In the genomic region with DNA sequence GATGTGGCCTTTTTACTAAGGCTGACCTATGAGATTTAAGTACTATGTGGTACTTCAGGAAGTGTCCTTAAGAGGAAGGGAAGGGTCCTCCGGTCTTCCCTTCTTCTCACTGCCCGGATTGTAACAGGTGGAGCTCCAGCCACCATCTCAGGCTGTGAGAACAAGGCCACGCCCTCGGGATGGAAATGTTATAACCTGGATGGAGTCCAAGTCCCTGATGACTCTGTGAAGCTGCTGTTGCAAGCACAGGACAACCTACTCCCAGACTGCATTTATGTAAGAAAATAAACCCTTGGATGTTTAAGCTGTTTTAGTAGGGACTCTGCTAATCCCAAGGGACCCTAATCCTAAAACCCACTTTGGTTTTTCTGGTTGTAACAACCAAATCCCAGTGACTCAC, we compare ENCODE assay signal across 9 cellular contexts.
DNase-seq lines count a peak whose midpoint lies in the region; ATAC-seq and TF ChIP-seq lines count a peak whose summit lies in the region.
"Had no signal": no experiment of that assay in that cellular context is flagged by ENCODE, and none has a peak within 500 bp of the region (broad histone marks: within the 10 kb centered on the region; RNA-seq: fewer than 3 reads in every experiment).

No MANE protein-coding gene starts in this region.

- peaks cover 24% of the 10 kb centered on the region for H3K4me1 Mint-ChIP-seq in mesothelial cell of epicardium

- peak; percentile 69 for DNase-seq in AG10803 (ENCODE audit: low read depth)
- peak; percentile 87 for DNase-seq in HS-27A (ENCODE audit: low read depth)
- DNase-seq in NCI-H82 (lab: John Stamatoyannopoulos, UW), result peak; percentile 94
- peak; percentile 18 for DNase-seq in fibroblast of pulmonary artery (ENCODE audit: low read depth)
- DNase-seq in activated CD4-positive, alpha-beta T cell treated with anti-CD3 and anti-CD28 coated beads, Interleukin-2, amount 50 U/mL, for 4 hours, result no peak
- DNase-seq in mesothelial cell of epicardium (ENCODE audit: low spot score in 2 of 2, unreplicated experiment in 2 of 2), result no peak
- DNase-seq: effector CD4-positive, alpha-beta T cell had no signal

- ATAC-seq in SK-N-SH treated with all-trans-retinoic acid at 6 μM for 48 hours, result no peak
- no peak for ATAC-seq in HG02870 (IDR thresholded peaks at IDR 0.05; ENCODE audit: unreplicated experiment)

- no peaks in the 10 kb centered on the region for H3K36me3 Mint-ChIP-seq in mesothelial cell of epicardium

- H3K9me3 Mint-ChIP-seq in mesothelial cell of epicardium, result no peaks in the 10 kb centered on the region

- no peak overlapping the region for H3K4me3 Mint-ChIP-seq in mesothelial cell of epicardium

- no peak overlapping the region for H3K27ac Mint-ChIP-seq in mesothelial cell of epicardium

- peaks cover 23% of the 10 kb centered on the region for H3K27me3 Mint-ChIP-seq in mesothelial cell of epicardium (ENCODE audit: low read depth)

- TF ChIP-seq CTCF in AG10803 (conservative IDR thresholded peaks at IDR 0.05; ENCODE audit: low read length) (no peak), fibroblast of pulmonary artery (IDR thresholded peaks at IDR 0.05; ENCODE audit: low read length, missing control alignments) (no peak), mesothelial cell of epicardium (IDR thresholded peaks at IDR 0.05; ENCODE audit: unreplicated experiment) (no peak)

- H3K4me3 ChIP-seq in AG10803 (ENCODE audit: low read length), result no peak overlapping the region
- H3K4me3 ChIP-seq in fibroblast of pulmonary artery (replicated peaks; ENCODE audit: low read depth, low read length), result no peak overlapping the region

TF ChIP-seq in SK-N-SH treated with all-trans-retinoic acid at 6 μM for 48 hours, 23 proteins besides CTCF, POLR2A, EP300 and RAD21:
- TF ChIP-seq ISL1 (CRISPR knock-in tag; IDR thresholded peaks at IDR 0.05) (no peak), RARB (CRISPR knock-in tag; IDR thresholded peaks at IDR 0.05) (no peak), ZNF565 (CRISPR knock-in tag; conservative IDR thresholded peaks at IDR 0.05; ENCODE audit: low read depth) (no peak), SNAI2 (CRISPR knock-in tag; IDR thresholded peaks at IDR 0.05) (no peak), TCF4 (CRISPR knock-in tag; IDR thresholded peaks at IDR 0.05; ENCODE audit: borderline replicate concordance) (no peak)
- TF ChIP-seq, protein P1, sequence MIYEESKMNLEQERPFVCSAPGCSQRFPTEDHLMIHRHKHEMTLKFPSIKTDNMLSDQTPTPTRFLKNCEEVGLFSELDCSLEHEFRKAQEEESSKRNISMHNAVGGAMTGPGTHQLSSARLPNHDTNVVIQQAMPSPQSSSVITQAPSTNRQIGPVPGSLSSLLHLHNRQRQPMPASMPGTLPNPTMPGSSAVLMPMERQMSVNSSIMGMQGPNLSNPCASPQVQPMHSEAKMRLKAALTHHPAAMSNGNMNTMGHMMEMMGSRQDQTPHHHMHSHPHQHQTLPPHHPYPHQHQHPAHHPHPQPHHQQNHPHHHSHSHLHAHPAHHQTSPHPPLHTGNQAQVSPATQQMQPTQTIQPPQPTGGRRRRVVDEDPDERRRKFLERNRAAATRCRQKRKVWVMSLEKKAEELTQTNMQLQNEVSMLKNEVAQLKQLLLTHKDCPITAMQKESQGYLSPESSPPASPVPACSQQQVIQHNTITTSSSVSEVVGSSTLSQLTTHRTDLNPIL (CRISPR knock-in tag; IDR thresholded peaks at IDR 0.05; ENCODE audit: low read depth), result no peak
- TF ChIP-seq, protein P2, sequence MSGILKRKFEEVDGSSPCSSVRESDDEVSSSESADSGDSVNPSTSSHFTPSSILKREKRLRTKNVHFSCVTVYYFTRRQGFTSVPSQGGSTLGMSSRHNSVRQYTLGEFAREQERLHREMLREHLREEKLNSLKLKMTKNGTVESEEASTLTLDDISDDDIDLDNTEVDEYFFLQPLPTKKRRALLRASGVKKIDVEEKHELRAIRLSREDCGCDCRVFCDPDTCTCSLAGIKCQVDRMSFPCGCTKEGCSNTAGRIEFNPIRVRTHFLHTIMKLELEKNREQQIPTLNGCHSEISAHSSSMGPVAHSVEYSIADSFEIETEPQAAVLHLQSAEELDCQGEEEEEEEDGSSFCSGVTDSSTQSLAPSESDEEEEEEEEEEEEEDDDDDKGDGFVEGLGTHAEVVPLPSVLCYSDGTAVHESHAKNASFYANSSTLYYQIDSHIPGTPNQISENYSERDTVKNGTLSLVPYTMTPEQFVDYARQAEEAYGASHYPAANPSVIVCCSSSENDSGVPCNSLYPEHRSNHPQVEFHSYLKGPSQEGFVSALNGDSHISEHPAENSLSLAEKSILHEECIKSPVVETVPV (CRISPR knock-in tag; IDR thresholded peaks at IDR 0.05), result no peak
TF ChIP-seq in SK-N-SH treated with all-trans-retinoic acid at 6 μM for 48 hours: peak in this region for 0.

Comparison
In these comparisons a context has a peak if more than half of its experiments do, and no peak if none do; other contexts are left out.
1. DNase-seq: peak in AG10803 (single experiment), HS-27A (single experiment), NCI-H82 (single experiment) and fibroblast of pulmonary artery (single experiment); none in activated CD4-positive, alpha-beta T cell treated with anti-CD3 and anti-CD28 coated beads, Interleukin-2, amount 50 U/mL, for 4 hours (0 of 2) and mesothelial cell of epicardium (0 of 2).